ENCODE assay signal across 8 cellular contexts in genomic region chr1:109984190-109984455, GRCh38. TPM values are rescaled to one million over a fixed set of nuclear protein-coding genes. Genes with fewer than 3 reads are reported as not detected.
DNase-seq lines count a peak whose midpoint lies in the region; ATAC-seq, FAIRE-seq and TF ChIP-seq lines count a peak whose summit lies in the region.

No MANE protein-coding gene starts in this region.

- H3K36me3 ChIP-seq in A673 (ENCODE audit: insufficient read depth, low read length, poor library complexity, severe bottlenecking) (no peaks in the 10 kb centered on the region), HUES64 (ENCODE audit: insufficient read depth, low read length) (peaks cover 7% of the 10 kb centered on the region; the same call in 1 of the 2 replicates), K562 (ENCODE audit: control insufficient read depth, insufficient read depth, low read length) (peaks cover 27% of the 10 kb centered on the region), mesodermal cell (ENCODE audit: control insufficient read depth, insufficient read depth, low read length) (peaks cover 23% of the 10 kb centered on the region)

- no peaks in the 10 kb centered on the region for H3K9me1 ChIP-seq in K562 (ENCODE audit: control insufficient read depth, insufficient read depth, low read length)

- TF ChIP-seq CTCF in A673 (conservative IDR thresholded peaks at IDR 0.05; ENCODE audit: low read depth, low read length) (no peak), K562 (IDR thresholded peaks at IDR 0.05 in 2 of 3, conservative IDR thresholded peaks at IDR 0.05 in 1 of 3; ENCODE audit: insufficient read depth in 2 of 3, low read depth in 1 of 3, low read length in 3 of 3) (no peak)

- H3K9ac ChIP-seq in HUES64 (ENCODE audit: low read depth, low read length) (no peak overlapping the region), K562 (ENCODE audit: insufficient read depth in 1 of 2, low read depth in 2 of 2, low read length in 2 of 2) (peak overlapping the region; percentile 8 to 88; a peak in 1 of 4 replicates)

- in situ Hi-C loops in K562 (cut with MboI) = loop anchor here (5.0 kb wide), 2 partner anchors 67 to 207 kb away; no protein-coding TSS in a partner anchor

- CTCF ChIA-PET in A673 (lab: Charles Lee) (interaction anchor here (0.7 to 3.0 kb wide), 17 partner anchors 9 to 438 kb away, joined by 3 to 95 read pairs (median 4); partner anchors contain the start of gene STRIP1), K562 (lab: Yijun Ruan, JAX; ENCODE audit: low intra/inter-chr PET ratio) (interaction anchor here (0.7 to 6.8 kb wide), 7 partner anchors 22 to 438 kb away, joined by 3 to 202 read pairs (median 3); no protein-coding TSS in a partner anchor)

- H2AFZ ChIP-seq in K562 (ENCODE audit: low read depth, low read length) = peak overlapping the region; percentile 93

- no peaks in the 10 kb centered on the region for H3K27me3 ChIP-seq in A673 (replicated peaks; ENCODE audit: insufficient read depth, low read depth, low read length, poor library complexity)
- no peaks in the 10 kb centered on the region for H3K27me3 ChIP-seq in HUES64 (ENCODE audit: insufficient read depth, low read length)
- H3K27me3 ChIP-seq in K562 (ENCODE audit: control insufficient read depth in 2 of 2, insufficient read depth in 2 of 2, low read length in 2 of 2) = no peaks in the 10 kb centered on the region

- FAIRE-seq in K562 (lab: Jason Lieb, UNC) = no peak

- peaks cover 8% of the 10 kb centered on the region; the same call in 1 of the 2 replicates for H4K20me1 ChIP-seq in K562 (replicated peaks; ENCODE audit: control insufficient read depth, insufficient read depth, low read length)

- no peak for TF ChIP-seq POLR2A in K562 (conservative IDR thresholded peaks at IDR 0.05)

- TF ChIP-seq RAD21 in K562 (CRISPR knock-in tag; conservative IDR thresholded peaks at IDR 0.05 in 1 of 2, IDR thresholded peaks at IDR 0.05 in 1 of 2) = no peak

- peak overlapping the region; percentile 77 for H3K4me3 ChIP-seq in A673 (ENCODE audit: low read depth, low read length, poor library complexity, severe bottlenecking)
- H3K4me3 ChIP-seq in HUES64 (ENCODE audit: low read length) = peak overlapping the region; percentile 17; the same call in 1 of the 2 replicates
- H3K4me3 ChIP-seq in K562 = peak overlapping the region; percentile 86; the same call in 1 of the 2 replicates
- H3K4me3 ChIP-seq in mesodermal cell (ENCODE audit: extremely low read depth, insufficient read depth, low read length, poor library complexity, severe bottlenecking) = no peak overlapping the region

- no TSS peak for BruUV-seq in A673 (replicated peaks; lab: Mats Ljungman, UMichigan)
- no TSS peak for BruUV-seq in K562 (replicated peaks; lab: Mats Ljungman, UMichigan)

- WGBS in HUES64 = 19% methylated on average over 7 of the region's 7 CpGs
- WGBS in K562 (ENCODE audit: insufficient coverage, low coverage, missing lambda C conversion rate) = 15% methylated on average over 7 of the region's 7 CpGs
- WGBS in mesodermal cell (ENCODE audit: insufficient coverage in 2 of 2), 2 experiments = 15 to 60% methylated on average over 2 to 4 of the region's 7 CpGs

- intact Hi-C loops in A673 (cut with micrococcal nuclease; ENCODE audit: unreplicated experiment) = loop anchor here (1.0 kb wide), 2 partner anchors 208 to 438 kb away; no protein-coding TSS in a partner anchor
- intact Hi-C loops in K562 (cut with micrococcal nuclease) = loop anchor here (1.0 to 5.0 kb wide), 7 partner anchors 27 to 437 kb away; partner anchors contain the start of gene GNAI3

- peaks cover 16% of the 10 kb centered on the region for H3K4me1 ChIP-seq in A673 (ENCODE audit: insufficient read depth, low read length, poor library complexity, severe bottlenecking)
- H3K4me1 ChIP-seq in HUES64 (ENCODE audit: insufficient read depth, low read length) = peaks cover 19% of the 10 kb centered on the region
- peaks cover 29 to 49% of the 10 kb centered on the region in 2 experiments for H3K4me1 ChIP-seq in K562 (replicated peaks in 1 of 2; ENCODE audit: control insufficient read depth in 2 of 2, insufficient read depth in 2 of 2, low read length in 2 of 2)
- H3K4me1 ChIP-seq in mesodermal cell (ENCODE audit: control insufficient read depth, insufficient read depth, low read length, poor library complexity, severe bottlenecking) = peaks cover 36% of the 10 kb centered on the region

- peaks cover 44% of the 10 kb centered on the region for H3K79me2 ChIP-seq in K562 (ENCODE audit: control insufficient read depth, insufficient read depth, low read length)

- POLR2A ChIA-PET in A673 (lab: Charles Lee; ENCODE audit: low non-redundant PET) = interaction anchor here (0.6 to 0.7 kb wide), 2 partner anchors 12 to 194 kb away, joined by 3 to 5 read pairs; no protein-coding TSS in a partner anchor
- POLR2A ChIA-PET in K562 (lab: Yijun Ruan, JAX) = interaction anchor here (0.5 to 6.0 kb wide), 31 partner anchors 9 to 436 kb away, joined by 3 to 99 read pairs (median 4); partner anchors contain the start of genes GNAI3 and STRIP1

- peak overlapping the region; percentile 94 for H3K4me2 ChIP-seq in K562 (ENCODE audit: insufficient read depth, low read length)

- TF ChIP-seq EP300 in K562 (IDR thresholded peaks at IDR 0.05; ENCODE audit: low read length) = no peak

- no peak for DNase-seq in A673 (ENCODE audit: low spot score)
- DNase-seq in K562 (ENCODE audit: extremely low read depth in 1 of 4, low spot score in 3 of 4) = no peak
- no peak for DNase-seq in NCI-H524 treated with DMSO at 0.1 percent for 48 hours (lab: John Stamatoyannopoulos, UW)
- DNase-seq in globus pallidus (ENCODE audit: low spot score) = no peak

- H3K27ac ChIP-seq in A673 (ENCODE audit: low read depth, low read length, poor library complexity, severe bottlenecking) (peak overlapping the region; percentile 93), HUES64 (ENCODE audit: low read depth, low read length) (no peak overlapping the region), K562 (ENCODE audit: extremely low read depth, low read depth, low read length) (no peak overlapping the region), mesodermal cell (ENCODE audit: low read depth, low read length, severe bottlenecking) (peak overlapping the region; percentile 98)

- ATAC-seq in K562 (peak; percentile 18), HG02610 (IDR thresholded peaks at IDR 0.05; ENCODE audit: unreplicated experiment) (no peak), GM18909 (IDR thresholded peaks at IDR 0.05; ENCODE audit: poor library complexity, unreplicated experiment) (no peak)

- H3K9me3 ChIP-seq in A673 (ENCODE audit: low read depth, low read length, poor library complexity, severe bottlenecking) (no peaks in the 10 kb centered on the region), HUES64 (ENCODE audit: insufficient read depth, low read depth, low read length) (no peaks in the 10 kb centered on the region), K562 (replicated peaks; ENCODE audit: control insufficient read depth, insufficient read depth, low read depth, low read length) (no peaks in the 10 kb centered on the region), mesodermal cell (ENCODE audit: control insufficient read depth, low read length) (no peaks in the 10 kb centered on the region)

TF ChIP-seq in K562, 482 proteins besides CTCF, POLR2A, EP300 and RAD21 (continues in another document):
- TF ChIP-seq KLF1 (tag; IDR thresholded peaks at IDR 0.05) = no peak

RNA-seq across cellular contexts. Expression of gene AHCYL1, which starts 0.4 kb away (rescaled TPM):
- total RNA-seq in A673 (2021) (89.6 and 107 TPM in 2 replicates), K562 (2014; rRNA removed) (39.8 and 40.1 TPM in 2 replicates), K562 (2014; rRNA removed; fragmentation: Illumina TruSeq; extraction: Trizol) (44.5 and 49.8 TPM in 2 replicates), K562 (2015; rRNA removed; fragmentation: Illumina TruSeq; extraction: Trizol) (40.5 and 40.9 TPM in 2 replicates), K562 (2021) (75.5 and 84.9 TPM in 2 replicates)
- 62.4 TPM for polyA plus RNA-seq in HUES64 (2013, experiment 1 of 2)
- polyA plus RNA-seq in HUES64 (2013, experiment 2 of 2) = 76.9 TPM
- 86.0 and 94.1 TPM in 2 replicates for total RNA-seq in K562 (2011; cell fraction: chromatin; rRNA removed; ENCODE audit: low replicate concordance)
- total RNA-seq in K562 (2011; cell fraction: nucleolus; rRNA removed) = 41.9 and 46.3 TPM in 2 replicates
- total RNA-seq in K562 (2011; cell fraction: nucleoplasm; rRNA removed) = 65.2 and 107 TPM in 2 replicates
- polyA plus RNA-seq in K562 (2011; rRNA removed) (96.4 and 118 TPM in 2 replicates), K562 (2014; fragmentation: Illumina TruSeq; extraction: Trizol) (75.5 and 83.7 TPM in 2 replicates), K562 (2014; fragmentation: Nextera tagmentation; extraction: Ambion mirVana) (10 to 100 TPM; 27.3 to 32.9 TPM), K562 (2014; rRNA removed) (53.4 and 56.3 TPM in 2 replicates)
- 57.9 and 73.1 TPM in 2 replicates for polyA plus RNA-seq in K562 (2011; cell fraction: cytosol; rRNA removed)
- polyA plus RNA-seq in K562 (2011; cell fraction: nucleus; rRNA removed) = 97.2 and 104 TPM in 2 replicates
- polyA plus RNA-seq in K562 (2012) = 84.4 and 103 TPM in 2 replicates
- polyA minus RNA-seq in K562 (2011; rRNA and poly(A)+ RNA removed) = 87.3 and 94.7 TPM in 2 replicates
- 52.4 and 62.1 TPM in 2 replicates for polyA minus RNA-seq in K562 (2011; cell fraction: cytosol; rRNA and poly(A)+ RNA removed)
- 32.6 and 50.8 TPM in 2 replicates for polyA minus RNA-seq in K562 (2011; cell fraction: nucleus; rRNA and poly(A)+ RNA removed)
- 148 TPM for polyA plus RNA-seq in mesodermal cell (2013, experiment 1 of 2)
- polyA plus RNA-seq in mesodermal cell (2013, experiment 2 of 2) = 150 TPM

RNA-seq across cellular contexts. Expression of gene STRIP1, which starts 50.3 kb away (rescaled TPM):
- total RNA-seq in A673 (2021) (57.7 and 59.6 TPM in 2 replicates), K562 (2014; rRNA removed) (34.2 and 40.1 TPM in 2 replicates), K562 (2014; rRNA removed; fragmentation: Illumina TruSeq; extraction: Trizol) (27.6 and 28.6 TPM in 2 replicates), K562 (2015; rRNA removed; fragmentation: Illumina TruSeq; extraction: Trizol) (29.0 and 30.6 TPM in 2 replicates), K562 (2021) (38.5 and 42.3 TPM in 2 replicates)
- 33.4 TPM for polyA plus RNA-seq in HUES64 (2013, experiment 1 of 2)
- 35.8 TPM for polyA plus RNA-seq in HUES64 (2013, experiment 2 of 2)
- 216 and 291 TPM in 2 replicates for total RNA-seq in K562 (2011; cell fraction: chromatin; rRNA removed; ENCODE audit: low replicate concordance)
- 159 and 160 TPM in 2 replicates for total RNA-seq in K562 (2011; cell fraction: nucleolus; rRNA removed)
- total RNA-seq in K562 (2011; cell fraction: nucleoplasm; rRNA removed) = 167 and 180 TPM in 2 replicates
- polyA plus RNA-seq in K562 (2011; rRNA removed) (32.6 and 32.8 TPM in 2 replicates), K562 (2014; fragmentation: Illumina TruSeq; extraction: Trizol) (30.6 and 32.2 TPM in 2 replicates), K562 (2014; fragmentation: Nextera tagmentation; extraction: Ambion mirVana) (10 to 100 TPM in 1 of 2 experiments, 1 to 10 TPM in 1; 9.9 to 10.5 TPM), K562 (2014; rRNA removed) (30.4 and 32.0 TPM in 2 replicates)
- 20.9 and 23.7 TPM in 2 replicates for polyA plus RNA-seq in K562 (2011; cell fraction: cytosol; rRNA removed)
- 128 and 143 TPM in 2 replicates for polyA plus RNA-seq in K562 (2011; cell fraction: nucleus; rRNA removed)
- 23.1 and 25.5 TPM in 2 replicates for polyA plus RNA-seq in K562 (2012)
- 51.3 and 51.8 TPM in 2 replicates for polyA minus RNA-seq in K562 (2011; rRNA and poly(A)+ RNA removed)
- 16.5 and 21.1 TPM in 2 replicates for polyA minus RNA-seq in K562 (2011; cell fraction: cytosol; rRNA and poly(A)+ RNA removed)
- 79.6 and 106 TPM in 2 replicates for polyA minus RNA-seq in K562 (2011; cell fraction: nucleus; rRNA and poly(A)+ RNA removed)
- 47.1 TPM for polyA plus RNA-seq in mesodermal cell (2013, experiment 1 of 2)
- polyA plus RNA-seq in mesodermal cell (2013, experiment 2 of 2) = 41.1 TPM

Comparison
In these comparisons a context has a peak if more than half of its experiments do, and no peak if none do; other contexts are left out.
1. H3K27ac ChIP-seq: peak in A673 (single experiment) and mesodermal cell (single experiment); none in HUES64 (single experiment) and K562 (single experiment).